ENCODE assay signal across 11 cellular contexts in genomic region chr9:34627716-34628655, GRCh38. TPM values are rescaled to one million over a fixed set of nuclear protein-coding genes. Genes with fewer than 3 reads are reported as not detected.
DNase-seq lines count a peak whose midpoint lies in the region; ATAC-seq and TF ChIP-seq lines count a peak whose summit lies in the region.
"Had no signal": no experiment of that assay in that cellular context is flagged by ENCODE, and none has a peak within 500 bp of the region (broad histone marks: within the 10 kb centered on the region; RNA-seq: fewer than 3 reads in every experiment).

No MANE protein-coding gene starts in this region.

- peaks cover 32% of the 10 kb centered on the region for H3K4me1 ChIP-seq in CD4-positive, CD25-positive, alpha-beta regulatory T cell (ENCODE audit: control insufficient read depth, insufficient read depth, low read length, poor library complexity, severe bottlenecking)
- H3K4me1 ChIP-seq in MM.1S (ENCODE audit: low read length) (0 out of 2 replicates have a peak, but pooled peaks cover 4% of the 10 kb centered on the region), HAP-1 (no peaks in the 10 kb centered on the region)

- peak in 1 of 2 donors; percentile 15 for ATAC-seq in CD4-positive, CD25-positive, alpha-beta regulatory T cell (ENCODE audit: low read depth in 2 of 2)
- ATAC-seq in natural killer cell: peak in 1 of 3 donors; percentile 9

- peak overlapping the region; percentile 16 to 88 (median 79) for H3K4me3 Mint-ChIP-seq in CD4-positive, CD25-positive, alpha-beta regulatory T cell
- H3K4me3 Mint-ChIP-seq in natural killer cell: peak overlapping the region; percentile 86

- peak overlapping the region in 2 of 3 donors; percentile 2 to 79 for H3K27ac Mint-ChIP-seq in CD4-positive, CD25-positive, alpha-beta regulatory T cell
- peak overlapping the region; percentile 1 to 29 for H3K27ac Mint-ChIP-seq in natural killer cell

- DNase-seq in CD4-positive, CD25-positive, alpha-beta regulatory T cell: no peak
- DNase-seq in MM.1S (no peak), dorsolateral prefrontal cortex (no peak), natural killer cell (no peak), NCI-H524 treated with DMSO at 0.1 percent for 48 hours (lab: John Stamatoyannopoulos, UW) (no peak), head of caudate nucleus (no peak), EL (no peak), HAP-1 (ENCODE audit: low spot score in 2 of 2) (no peak)
- DNase-seq: NCI-H2171 treated with DMSO at 0.1 percent for 48 hours had no signal

- H3K36me3 Mint-ChIP-seq in CD4-positive, CD25-positive, alpha-beta regulatory T cell: peaks cover 5% of the 10 kb centered on the region
- peaks cover 8% of the 10 kb centered on the region for H3K36me3 Mint-ChIP-seq in natural killer cell

- no peaks in the 10 kb centered on the region for H3K79me2 ChIP-seq in MM.1S (ENCODE audit: low read length)

- H3K27ac ChIP-seq in CD4-positive, CD25-positive, alpha-beta regulatory T cell (ENCODE audit: insufficient read depth, low read length, poor library complexity, severe bottlenecking): no peak overlapping the region
- H3K27ac ChIP-seq in MM.1S (ENCODE audit: low read length) (no peak overlapping the region), dorsolateral prefrontal cortex (no peak overlapping the region)
- H3K27ac ChIP-seq: neutrophil had no signal

- no peaks in the 10 kb centered on the region for H3K9me2 ChIP-seq in MM.1S (replicated peaks; ENCODE audit: insufficient read depth, low read length)

- peak overlapping the region; percentile 72 for H3K4me2 ChIP-seq in MM.1S (ENCODE audit: low read depth, low read length)

- no peaks in the 10 kb centered on the region for H3K9me3 ChIP-seq in CD4-positive, CD25-positive, alpha-beta regulatory T cell (ENCODE audit: control insufficient read depth in 2 of 2, low read length in 2 of 2)
- H3K9me3 ChIP-seq in MM.1S (replicated peaks; ENCODE audit: insufficient read depth, low read length) (no peaks in the 10 kb centered on the region), HAP-1 (no peaks in the 10 kb centered on the region)
- H3K9me3 ChIP-seq: neutrophil had no signal

- H3K27me3 ChIP-seq in CD4-positive, CD25-positive, alpha-beta regulatory T cell (ENCODE audit: control insufficient read depth, insufficient read depth, low read length): peaks cover 40% of the 10 kb centered on the region
- H3K27me3 ChIP-seq in MM.1S (replicated peaks; ENCODE audit: insufficient read depth, low read length) (peaks cover 80% of the 10 kb centered on the region), dorsolateral prefrontal cortex (peaks cover 0 to 70% (median 47%) of the 10 kb centered on the region in 45 donors), HAP-1 (ENCODE audit: low read depth) (peaks cover 55% of the 10 kb centered on the region)

- in situ Hi-C loops in HAP-1 (cut with MboI; ENCODE audit: low sequenced_read_pairs): no loop called here

- H2AFZ ChIP-seq in MM.1S (ENCODE audit: low read length): peak overlapping the region; percentile 30; the same call in 1 of the 2 replicates

- H3K9me3 Mint-ChIP-seq in CD4-positive, CD25-positive, alpha-beta regulatory T cell: peaks cover 0 to 3% (median 0%) of the 10 kb centered on the region in 7 donors
- no peaks in the 10 kb centered on the region for H3K9me3 Mint-ChIP-seq in natural killer cell

- peaks cover 59% of the 10 kb centered on the region for H3K27me3 Mint-ChIP-seq in CD4-positive, CD25-positive, alpha-beta regulatory T cell
- H3K27me3 Mint-ChIP-seq in natural killer cell (ENCODE audit: low read depth in 2 of 2): peaks cover 55 to 58% of the 10 kb centered on the region in 2 donors

- intact Hi-C loops in dorsolateral prefrontal cortex (cut with DNase I) (no loop called here), natural killer cell (cut with micrococcal nuclease) (no loop called here), head of caudate nucleus (cut with DNase I) (no loop called here)

- H3K9ac ChIP-seq in MM.1S (ENCODE audit: low read length): no peak overlapping the region; the same call in 1 of the 2 replicates

- H3K4me1 Mint-ChIP-seq in CD4-positive, CD25-positive, alpha-beta regulatory T cell: peaks cover 6 to 30% (median 10%) of the 10 kb centered on the region in 4 donors
- peaks cover 22 to 26% of the 10 kb centered on the region in 2 donors for H3K4me1 Mint-ChIP-seq in natural killer cell

- TF ChIP-seq CTCF in MM.1S (IDR thresholded peaks at IDR 0.05; ENCODE audit: low read length): no peak
- no peak for TF ChIP-seq CTCF in dorsolateral prefrontal cortex (IDR thresholded peaks at IDR 0.05 in 54 of 56, conservative IDR thresholded peaks at IDR 0.05 in 2 of 56; ENCODE audit: low read depth in 1 of 56, partially characterized antibody in 56 of 56)
- TF ChIP-seq CTCF in natural killer cell (IDR thresholded peaks at IDR 0.05): no peak

- peak overlapping the region; percentile 64 for H3K4me3 ChIP-seq in CD4-positive, CD25-positive, alpha-beta regulatory T cell (ENCODE audit: low read depth, low read length)
- H3K4me3 ChIP-seq in MM.1S (ENCODE audit: low read length): peak overlapping the region; percentile 36
- H3K4me3 ChIP-seq in dorsolateral prefrontal cortex: peak overlapping the region in 54 of 59 donors; percentile 34 to 70 (median 50)
- no peak overlapping the region for H3K4me3 ChIP-seq in HAP-1

- no peaks in the 10 kb centered on the region for H4K20me1 ChIP-seq in MM.1S (ENCODE audit: insufficient read depth, low read length)

- H3K36me3 ChIP-seq in CD4-positive, CD25-positive, alpha-beta regulatory T cell (ENCODE audit: control insufficient read depth, insufficient read depth, low read length): no peaks in the 10 kb centered on the region
- H3K36me3 ChIP-seq in MM.1S (replicated peaks; ENCODE audit: insufficient read depth, low read length) (no peaks in the 10 kb centered on the region), HAP-1 (replicated peaks) (no peaks in the 10 kb centered on the region)
- H3K36me3 ChIP-seq: neutrophil had no signal

- H3F3A ChIP-seq in MM.1S (ENCODE audit: insufficient read depth, low read length): no peaks in the 10 kb centered on the region

RNA-seq across cellular contexts. Expression of gene ARID3C, which starts 0.9 kb away (rescaled TPM):
- not detected for total RNA-seq in CD4-positive, CD25-positive, alpha-beta regulatory T cell
- not detected for polyA plus RNA-seq in CD4-positive, CD25-positive, alpha-beta regulatory T cell
- 1 to 10 TPM in 41 of 120 experiments, under 1 TPM in 68, not detected in 11; 0.30 to 3.0 (median 0.87) TPM for total RNA-seq in dorsolateral prefrontal cortex
- under 1 TPM in 2 of 3 donors, not detected in 1; 0.24 to 0.77 TPM for total RNA-seq in natural killer cell
- total RNA-seq: dermis microvascular lymphatic vessel endothelial cell had no signal

RNA-seq across cellular contexts. Expression of gene DCTN3, which starts 7.7 kb away (rescaled TPM):
- 80.4 TPM for total RNA-seq in CD4-positive, CD25-positive, alpha-beta regulatory T cell
- polyA plus RNA-seq in CD4-positive, CD25-positive, alpha-beta regulatory T cell: 100 to 1,000 TPM; 152 to 202 (median 171) TPM
- 100 to 1,000 TPM in 116 of 120 experiments, 10 to 100 TPM in 4; 83.5 to 180 (median 139) TPM for total RNA-seq in dorsolateral prefrontal cortex
- total RNA-seq in natural killer cell: 100 to 1,000 TPM; 135 to 171 (median 147) TPM

RNA-seq across cellular contexts. Expression of gene SIGMAR1, which starts 9.6 kb away (rescaled TPM):
- 34.1 TPM for total RNA-seq in CD4-positive, CD25-positive, alpha-beta regulatory T cell
- polyA plus RNA-seq in CD4-positive, CD25-positive, alpha-beta regulatory T cell: 100 to 1,000 TPM; 107 to 130 (median 119) TPM
- total RNA-seq in dorsolateral prefrontal cortex (10 to 100 TPM; 26.3 to 48.1 (median 36.0) TPM), natural killer cell (10 to 100 TPM; 22.1 to 29.8 (median 23.0) TPM)

RNA-seq across cellular contexts. Expression of gene RPP25L, which starts 16.1 kb away (rescaled TPM):
- 6.7 TPM for total RNA-seq in CD4-positive, CD25-positive, alpha-beta regulatory T cell
- polyA plus RNA-seq in CD4-positive, CD25-positive, alpha-beta regulatory T cell: 10 to 100 TPM; 63.4 to 80.0 (median 68.5) TPM
- 10 to 100 TPM; 12.3 to 32.2 (median 20.6) TPM for total RNA-seq in dorsolateral prefrontal cortex
- 10 to 100 TPM in 1 of 3 donors, 1 to 10 TPM in 2; 9.3 to 15.0 (median 9.8) TPM for total RNA-seq in natural killer cell

RNA-seq across cellular contexts. Expression of gene GALT, which starts 18.5 kb away (rescaled TPM):
- total RNA-seq in CD4-positive, CD25-positive, alpha-beta regulatory T cell: 222 TPM
- 10 to 100 TPM; 56.1 to 67.0 (median 60.1) TPM for polyA plus RNA-seq in CD4-positive, CD25-positive, alpha-beta regulatory T cell
- total RNA-seq in dorsolateral prefrontal cortex (10 to 100 TPM; 42.5 to 97.3 (median 60.5) TPM), natural killer cell (100 to 1,000 TPM in 1 of 3 donors, 10 to 100 TPM in 2; 81.9 to 118 (median 89.3) TPM)
